ENCODE assay signal across 28 cellular contexts in genomic region chr2:15565994-15566671, GRCh38.
"Had no signal": no experiment of that assay in that cellular context is flagged by ENCODE, and none has a peak within 500 bp of the region (broad histone marks: within the 10 kb centered on the region; RNA-seq: fewer than 3 reads in every experiment).

No MANE protein-coding gene starts in this region.

- H3K36me3 ChIP-seq: neural progenitor cell, ovary, spleen, suprapubic skin, tibial artery, transverse colon, upper lobe of right lung, uterus had no signal

- H3K79me2 ChIP-seq: parathyroid adenoma had no signal

- H2AFZ ChIP-seq: neural progenitor cell, parathyroid adenoma had no signal

- ATAC-seq: naive thymus-derived CD8-positive, alpha-beta T cell; psoas muscle; right cardiac atrium; sciatic nerve; stimulated activated memory B cell treated with anti-CD40 and anti-IgM and Interleukin-4, amounts not matched to agents 10 μg/mL and 1 μg/mL and 100 μg/mL, for 72 hours; stimulated activated naive CD8-positive, alpha-beta T cell treated with anti-CD3 and anti-CD28 coated beads, Interleukin-15, amount 100 ng/mL, for 72 hours; stimulated activated naive CD8-positive, alpha-beta T cell treated with anti-CD3 and anti-CD28 coated beads, Interleukin-15, Interleukin-2, amounts not matched to agents 100 U/mL and 50 U/mL, for 24 hours; upper lobe of right lung had no signal

- H3K9ac ChIP-seq: neural progenitor cell, parathyroid adenoma had no signal

- H3K27me3 ChIP-seq: neural progenitor cell, ovary, spleen, suprapubic skin, testis, tibial artery, transverse colon, upper lobe of right lung, uterus had no signal

- H3K9me3 ChIP-seq: ovary, psoas muscle, spleen, suprapubic skin, testis, tibial artery, transverse colon, upper lobe of right lung, uterus had no signal

- H3K4me3 ChIP-seq: neural progenitor cell, ovary, psoas muscle, skin epidermis, smooth muscle cell, spleen, suprapubic skin, testis, tibial artery, transverse colon, upper lobe of right lung, uterus had no signal

- H3K4me2 ChIP-seq: neural progenitor cell, smooth muscle cell had no signal

- H3K27ac ChIP-seq: neural progenitor cell, ovary, parathyroid adenoma, psoas muscle, skin epidermis, spleen, suprapubic skin, testis, tibial artery, transverse colon, upper lobe of right lung, uterus had no signal

- DNase-seq: naive thymus-derived CD8-positive, alpha-beta T cell; occipital lobe; ovary; posterior cingulate gyrus; psoas muscle; right cardiac atrium; stimulated activated CD4-positive, alpha-beta T cell treated with anti-CD3 and anti-CD28 coated beads, Interleukin-12 subunit alpha, Interleukin-12 subunit beta, amount 100 ng/mL, for 4 hours; stimulated activated CD4-positive, alpha-beta T cell treated with anti-CD3 and anti-CD28 coated beads, Interleukin-1b, Interleukin-23, amount 100 ng/mL, for 48 hours; stimulated activated CD4-positive, alpha-beta T cell treated with anti-CD3 and anti-CD28 coated beads, Interleukin-4, amount 100 ng/mL, for 1 hour; stimulated activated CD4-positive, alpha-beta T cell treated with anti-CD3 and anti-CD28 coated beads, Interleukin-4, amount 100 ng/mL, for 4 hours; stimulated activated CD8-positive, alpha-beta memory T cell treated with anti-CD3 and anti-CD28 coated beads, Interleukin-4, amount 100 ng/mL, for 48 hours; stimulated activated naive CD4-positive, alpha-beta T cell; stimulated activated naive CD8-positive, alpha-beta T cell treated with anti-CD3 and anti-CD28 coated beads, Interleukin-15, amount 100 ng/mL, for 72 hours; stimulated activated naive CD8-positive, alpha-beta T cell treated with anti-CD3 and anti-CD28 coated beads, Interleukin-15, Interleukin-2, amounts not matched to agents 100 U/mL and 50 U/mL, for 24 hours; substantia nigra; testis; tibial artery; transverse colon; upper lobe of right lung; uterus had no signal

- H3K4me1 ChIP-seq: parathyroid adenoma, psoas muscle, suprapubic skin, testis, tibial artery, upper lobe of right lung, uterus had no signal
